ENCODE assay signal across 19 cellular contexts in the genomic region with DNA sequence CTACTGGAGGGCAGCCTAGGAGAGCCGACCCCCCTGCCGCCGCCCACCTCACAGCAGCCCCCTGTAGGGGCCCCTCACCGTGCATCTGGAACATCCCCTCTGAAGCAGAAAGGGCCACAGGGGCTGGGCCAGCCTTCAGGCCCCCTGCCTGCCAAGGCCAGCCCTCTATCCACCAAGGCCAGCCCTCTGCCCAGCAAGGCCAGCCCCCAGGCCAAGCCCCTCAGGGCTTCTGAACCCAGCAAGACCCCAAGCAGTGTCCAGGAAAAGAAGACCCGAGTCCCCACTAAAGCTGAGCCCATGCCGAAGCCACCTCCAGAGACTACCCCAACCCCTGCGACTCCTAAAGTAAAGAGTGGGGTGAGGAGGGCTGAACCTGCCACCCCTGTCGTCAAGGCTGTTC.
"Had no signal": no experiment of that assay in that cellular context is flagged by ENCODE, and none has a peak within 500 bp of the region (broad histone marks: within the 10 kb centered on the region; RNA-seq: fewer than 3 reads in every experiment).

No MANE protein-coding gene starts in this region.

- H3K27ac Mint-ChIP-seq: mesothelial cell of epicardium had no signal

- H3K4me3 Mint-ChIP-seq: mesothelial cell of epicardium had no signal

- H3K27me3 ChIP-seq: dorsolateral prefrontal cortex, esophagus muscularis mucosa, gastrocnemius medialis, heart right ventricle, left lung had no signal

- H3K27ac ChIP-seq: coronary artery, esophagus muscularis mucosa, foreskin keratinocyte, gastrocnemius medialis, heart right ventricle, left lung, lower lobe of right lung had no signal

- H3K36me3 ChIP-seq: esophagus muscularis mucosa, gastrocnemius medialis, left lung, lower lobe of right lung had no signal

- DNase-seq: dermis blood vessel endothelial cell; dorsolateral prefrontal cortex; effector CD4-positive, alpha-beta T cell; effector memory CD4-positive, alpha-beta T cell; foreskin keratinocyte; gastrocnemius medialis; glutamatergic neuron; head of caudate nucleus; heart right ventricle; hippocampal formation; left cardiac atrium; left ventricle myocardium superior; lower lobe of right lung; mesenchymal stem cell had no signal

- H3K4me3 ChIP-seq: coronary artery, dorsolateral prefrontal cortex, esophagus muscularis mucosa, gastrocnemius medialis, heart right ventricle, left lung, lower lobe of right lung, mucosa of descending colon had no signal

- H3K36me3 Mint-ChIP-seq: mesothelial cell of epicardium had no signal

- H3K9me3 ChIP-seq: esophagus muscularis mucosa, gastrocnemius medialis, heart right ventricle, left lung, lower lobe of right lung, mucosa of descending colon had no signal

- H3K9me3 Mint-ChIP-seq: mesothelial cell of epicardium had no signal

- H3K4me1 ChIP-seq: foreskin keratinocyte, left lung, lower lobe of right lung had no signal

- ATAC-seq: gastrocnemius medialis, heart right ventricle, left cardiac atrium, left ventricle myocardium superior, lower lobe of right lung, mucosa of descending colon had no signal
